In the genomic region with DNA sequence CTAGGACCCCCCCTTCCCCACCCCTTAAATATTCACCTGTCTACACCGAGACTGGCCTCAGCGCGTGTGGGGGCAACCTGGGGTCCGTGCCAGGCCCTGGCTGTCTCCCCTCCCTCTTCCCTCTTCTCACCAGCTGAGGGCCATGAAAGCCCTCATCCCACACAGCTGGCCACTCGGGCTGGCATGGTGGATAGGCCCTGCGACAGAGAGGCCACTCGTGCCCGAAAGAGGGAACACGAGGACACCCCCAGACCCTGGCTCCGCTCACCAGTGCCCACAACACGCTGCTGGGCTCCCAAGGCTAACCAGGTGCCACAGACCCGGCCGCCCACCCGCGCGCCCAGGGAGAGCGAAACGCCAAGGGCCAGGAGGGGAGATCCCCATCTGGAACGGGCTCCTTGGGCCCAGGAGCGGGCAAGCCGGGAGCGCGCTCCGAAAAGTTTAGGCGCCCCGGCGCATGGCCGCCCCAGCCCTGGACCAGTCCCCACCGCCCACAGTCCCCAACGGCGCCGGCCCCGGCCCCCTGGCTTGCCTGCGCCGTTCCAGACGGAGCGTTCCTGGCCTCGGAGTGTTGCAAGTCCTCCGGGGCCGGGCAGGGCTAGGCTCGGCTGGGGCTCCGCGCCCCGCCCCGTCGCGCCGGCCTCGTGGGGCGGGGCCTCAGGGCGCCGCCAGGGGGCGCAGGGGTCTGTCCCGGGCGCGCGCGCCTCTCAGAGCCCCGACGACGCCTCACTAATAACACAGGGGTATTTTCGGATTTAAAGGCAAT, we compare ENCODE assay signal across 8 cellular contexts. TPM values are rescaled to one million over a fixed set of nuclear protein-coding genes. Genes with fewer than 3 reads are reported as not detected.
DNase-seq lines count a peak whose midpoint lies in the region; ATAC-seq, FAIRE-seq and TF ChIP-seq lines count a peak whose summit lies in the region.

Gene TMBIM1, minus strand, starts transcription at position 570 of the 766 bp plus-strand sequence. CDS start 10,362 bp downstream, outside the sequence.

- H3K79me2 ChIP-seq in keratinocyte (ENCODE audit: control insufficient read depth, insufficient read depth, low read length), result peaks cover 44% of the 10 kb centered on the region

- peak; percentile 61 for ATAC-seq in GM21576 (IDR thresholded peaks at IDR 0.05; ENCODE audit: unreplicated experiment)

- DNase-seq in Daoy (ENCODE audit: low read depth) (peak; percentile 80), cardiac fibroblast (ENCODE audit: low read depth in 2 of 2) (peak; percentile 72 to 80), keratinocyte (ENCODE audit: low read depth, low spot score) (no peak), NCI-H2107 treated with DMSO at 0.1 percent for 48 hours (lab: John Stamatoyannopoulos, UW; ENCODE audit: unreplicated experiment) (no peak)
- no peak for DNase-seq in Jurkat, Clone E6-1 (ENCODE audit: low read depth, low spot score)
- peak; percentile 55 to 70 (median 66) for DNase-seq in stimulated activated CD4-positive, alpha-beta T cell treated with anti-CD3 and anti-CD28 coated beads, Interleukin-12 subunit alpha, Interleukin-12 subunit beta, amount 100 ng/mL, for 48 hours (ENCODE audit: low read depth in 2 of 3, low spot score in 1 of 3)

- H3K4me3 ChIP-seq in Jurkat, Clone E6-1 (ENCODE audit: low read length), result peak within 1 kb of the TSS; percentile 23
- H3K4me3 ChIP-seq in WI38 (ENCODE audit: low read depth, low read length) (peak within 1 kb of the TSS; percentile 84), cardiac fibroblast (replicated peaks in 1 of 2; ENCODE audit: low read depth in 2 of 2, low read length in 2 of 2) (peak within 1 kb of the TSS; percentile 83 to 89), keratinocyte (ENCODE audit: control insufficient read depth in 2 of 3, extremely low read depth in 1 of 3, insufficient read depth in 2 of 3, low read depth in 1 of 3, low read length in 3 of 3) (peak within 1 kb of the TSS; percentile 74 to 96 (median 96))

- no peaks in the 10 kb centered on the region for H3K9me3 ChIP-seq in keratinocyte (ENCODE audit: control insufficient read depth, low read depth, low read length)

- peak within 1 kb of the TSS; percentile 100 for H3K4me2 ChIP-seq in keratinocyte (ENCODE audit: control insufficient read depth, extremely low read depth, insufficient read depth, low read depth, low read length)

- H2AFZ ChIP-seq in keratinocyte (ENCODE audit: control insufficient read depth, low read length), result no peak within 1 kb of the TSS

- peak within 1 kb of the TSS; percentile 98 for H3K9ac ChIP-seq in keratinocyte (ENCODE audit: control insufficient read depth, extremely low read depth, insufficient read depth, low read length)

- H4K20me1 ChIP-seq in keratinocyte (ENCODE audit: control insufficient read depth, extremely low read depth, insufficient read depth, low read length), result peaks cover 3% of the 10 kb centered on the region

- dilution Hi-C loops in keratinocyte (cut with MboI; ENCODE audit: extremely low pct_ligation_motif_present, low sequenced_read_pairs), result no loop called here

- peak within 1 kb of the TSS; percentile 85 for H3K27ac ChIP-seq in keratinocyte (ENCODE audit: control insufficient read depth, insufficient read depth, low read length)

- no peaks in the 10 kb centered on the region for H3K9me1 ChIP-seq in keratinocyte (ENCODE audit: control insufficient read depth, extremely low read depth, insufficient read depth, low read length)

- H3K27me3 ChIP-seq in keratinocyte (ENCODE audit: control insufficient read depth, extremely low read depth, insufficient read depth, low read length), result no peaks in the 10 kb centered on the region

- H3K36me3 ChIP-seq in keratinocyte (ENCODE audit: control insufficient read depth in 2 of 2, extremely low read depth in 1 of 2, insufficient read depth in 2 of 2, low read length in 2 of 2), result peaks cover 4 to 5% of the 10 kb centered on the region in 2 experiments

- no peak for FAIRE-seq in keratinocyte (lab: Jason Lieb, UNC)

- TF ChIP-seq CTCF in WI38 (IDR thresholded peaks at IDR 0.05; ENCODE audit: low read depth, low read length) (peak; percentile 50), cardiac fibroblast (IDR thresholded peaks at IDR 0.05; ENCODE audit: low read depth, low read length) (peak; percentile 44), keratinocyte (optimal IDR thresholded peaks at IDR 0.05 in 1 of 3, IDR thresholded peaks at IDR 0.05 in 1 of 3, conservative IDR thresholded peaks at IDR 0.05 in 1 of 3; ENCODE audit: extremely low read depth in 1 of 3, insufficient read depth in 2 of 3, low read length in 3 of 3) (peak in 2 of 3 experiments; percentile 60 to 80)

- H3K4me1 ChIP-seq in keratinocyte (ENCODE audit: control insufficient read depth, extremely low read depth, insufficient read depth, low read length), result peaks cover 76% of the 10 kb centered on the region

RNA-seq across cellular contexts. Expression of gene TMBIM1, which starts in this region (rescaled TPM):
- total RNA-seq in Daoy (2014; rRNA removed; shearing (Covaris generic)), result 39.1 and 44.4 TPM in 2 replicates
- polyA plus RNA-seq in Jurkat, Clone E6-1 (2012; ENCODE audit: insufficient read depth, insufficient read length), result 15.8 TPM
- 609 to 905 TPM (median 751 TPM) in 3 replicates for polyA plus RNA-seq in keratinocyte
- polyA plus RNA-seq in keratinocyte (2011; ENCODE audit: low read depth), result 191 TPM
- polyA plus RNA-seq in keratinocyte (2011; cell fraction: cytosol; rRNA removed), result 813 and 945 TPM in 2 replicates
- polyA plus RNA-seq in keratinocyte (2011; cell fraction: nucleus; rRNA removed), result 1,406 and 1,501 TPM in 2 replicates
- polyA plus RNA-seq in keratinocyte (2012; ENCODE audit: low replicate concordance), result 664 and 1,481 TPM in 2 replicates
- 637 to 1,645 TPM (median 916 TPM) in 3 replicates for polyA minus RNA-seq in keratinocyte
- 623 TPM for polyA minus RNA-seq in keratinocyte (2011; cell fraction: cytosol; rRNA and poly(A)+ RNA removed)
- polyA minus RNA-seq in keratinocyte (2011; cell fraction: nucleus; rRNA and poly(A)+ RNA removed), result 527 and 748 TPM in 2 replicates

Comparison
In these comparisons a context has a peak if more than half of its experiments do, and no peak if none do; other contexts are left out.
1. DNase-seq: peak in Daoy (single experiment), cardiac fibroblast (2 of 2) and stimulated activated CD4-positive, alpha-beta T cell treated with anti-CD3 and anti-CD28 coated beads, Interleukin-12 subunit alpha, Interleukin-12 subunit beta, amount 100 ng/mL, for 48 hours (3 of 3); none in Jurkat, Clone E6-1 (single experiment), keratinocyte (single experiment) and NCI-H2107 treated with DMSO at 0.1 percent for 48 hours (single experiment).
2. H3K4me3 ChIP-seq: peak in every context shown above with its lines; median percentile 96 in keratinocyte; 86 in cardiac fibroblast; 84 in WI38; 23 in Jurkat, Clone E6-1.
3. Peak in every context shown above with its lines, with median percentiles within 50 percentile points of each other: CTCF ChIP-seq.